8 cellular contexts compared by ENCODE assay signal in the genomic region with DNA sequence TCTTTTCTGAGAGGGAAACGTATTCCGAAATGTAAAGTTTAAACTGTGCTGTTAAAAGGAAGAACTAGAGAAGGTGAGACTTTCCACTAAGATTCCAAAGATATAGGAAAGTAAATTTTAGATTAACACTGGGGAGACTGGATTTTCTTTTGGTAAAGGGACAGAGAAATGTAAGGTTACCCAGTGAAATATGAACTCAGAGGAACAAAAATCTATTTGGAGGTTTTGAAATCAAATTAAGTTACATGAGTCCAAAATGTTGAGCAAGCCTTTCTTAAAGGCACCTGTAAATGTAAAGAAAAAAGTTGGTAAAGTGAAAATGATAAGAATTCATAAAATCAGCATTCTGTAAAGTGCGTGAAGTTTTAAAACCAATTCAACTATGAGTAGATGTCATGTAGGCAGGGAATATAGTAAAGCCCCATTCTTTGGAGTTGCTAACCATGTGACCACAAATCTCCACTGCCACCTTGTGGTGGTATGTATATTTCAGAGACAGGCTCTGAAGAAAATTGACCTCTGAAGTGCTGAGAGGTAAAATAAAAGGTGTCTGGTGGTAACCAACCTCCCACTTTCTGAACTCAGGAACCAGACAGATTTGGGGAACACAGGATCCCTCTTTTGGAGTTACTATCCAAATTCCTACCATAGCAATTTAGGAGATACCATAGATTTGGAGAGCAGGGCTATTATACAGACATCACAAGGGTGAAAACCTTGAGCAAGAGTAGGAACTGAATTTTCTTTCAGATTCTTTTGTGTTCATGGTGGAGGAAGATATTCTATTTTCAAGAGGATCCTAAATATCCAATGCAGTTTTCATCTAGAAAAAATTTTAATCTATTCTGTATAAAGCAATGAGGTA.
A peak's percentile ranks its signal among the peaks of the same experiment; 100 is the strongest.
DNase-seq lines count a peak whose midpoint lies in the region; ATAC-seq and TF ChIP-seq lines count a peak whose summit lies in the region.

No MANE protein-coding gene starts in this region.

- no peak for TF ChIP-seq POLR2A in spleen (IDR thresholded peaks at IDR 0.05)

- H3K36me3 ChIP-seq in adipocyte (ENCODE audit: control insufficient read depth, insufficient read depth, low read length, severe bottlenecking) = no peaks in the 10 kb centered on the region
- H3K36me3 ChIP-seq in spleen = no peaks in the 10 kb centered on the region

- peak; percentile 74 for TF ChIP-seq CTCF in AG04450 (IDR thresholded peaks at IDR 0.05; ENCODE audit: low read depth, low read length)
- peak; percentile 62 for TF ChIP-seq CTCF in GM13977 (IDR thresholded peaks at IDR 0.05; ENCODE audit: extremely low read depth, insufficient read depth, missing control alignments)
- peak in 8 of 11 experiments; percentile 27 to 61 (median 46) for TF ChIP-seq CTCF in spleen (IDR thresholded peaks at IDR 0.05 in 8 of 11, conservative IDR thresholded peaks at IDR 0.05 in 3 of 11)

- H3K4me1 ChIP-seq in adipocyte (ENCODE audit: control insufficient read depth, insufficient read depth, low read length) (no peaks in the 10 kb centered on the region), spleen (no peaks in the 10 kb centered on the region)

- intact Hi-C loops in spleen (cut with DNase I; ENCODE audit: low total_unique reads) = loop anchor here (10.0 kb wide), 1 partner anchor 220 kb away; no protein-coding TSS in a partner anchor

- H3K27ac ChIP-seq in AG04450 (ENCODE audit: low read depth, low read length) (no peak overlapping the region), spleen (no peak overlapping the region)

- CTCF ChIA-PET in AG04450 (lab: Charles Lee) = interaction anchor here (0.8 to 3.5 kb wide), 4 partner anchors 65 to 576 kb away, joined by 3 to 27 read pairs (median 8); no protein-coding TSS in a partner anchor

- WGBS in spleen, 5 donors = 56 to 78% (median 68%) methylated on average over 3 of the region's 3 CpGs

- DNase-seq in AG04450 (ENCODE audit: low read depth, low spot score) (peak; percentile 37), GM13977 (ENCODE audit: low spot score) (peak; percentile 53), NCI-H2107 treated with DMSO at 0.1 percent for 48 hours (lab: John Stamatoyannopoulos, UW; ENCODE audit: unreplicated experiment) (peak; percentile 75), adipocyte (ENCODE audit: low read depth) (peak; percentile 88), hepatic stellate cell (ENCODE audit: low spot score) (peak; percentile 23), spleen (no peak)
- DNase-seq in stimulated activated CD4-positive, alpha-beta T cell treated with anti-CD3 and anti-CD28 coated beads, Interleukin-1b, Interleukin-23, amount 100 ng/mL, for 48 hours = no peak

- no peak overlapping the region for H3K4me3 ChIP-seq in AG04450 (ENCODE audit: low read depth, low read length)
- H3K4me3 ChIP-seq in adipocyte (ENCODE audit: low read length) = no peak overlapping the region
- no peak overlapping the region for H3K4me3 ChIP-seq in spleen

- in situ Hi-C loops in GM13977 (cut with MboI; ENCODE audit: low pct_unique_long_range_greater_than_20kb, low sequenced_read_pairs, unreplicated experiment) = no loop called here

- H3K27me3 ChIP-seq in AG04450 (ENCODE audit: control insufficient read depth, insufficient read depth, low read length) = no peaks in the 10 kb centered on the region
- H3K27me3 ChIP-seq in adipocyte (replicated peaks; ENCODE audit: control insufficient read depth, insufficient read depth, low read length) = no peaks in the 10 kb centered on the region
- no peaks in the 10 kb centered on the region for H3K27me3 ChIP-seq in spleen (replicated peaks in 1 of 7)

- POLR2A ChIA-PET in AG04450 (lab: Yijun Ruan, JAX) = no interaction called here

- H3K9ac ChIP-seq in adipocyte (ENCODE audit: low read length) = no peak overlapping the region

- peak; percentile 86 for ATAC-seq in HG02981 (IDR thresholded peaks at IDR 0.05; ENCODE audit: unreplicated experiment)

- H3K9me3 ChIP-seq in AG04450 (ENCODE audit: control insufficient read depth, insufficient read depth, low read length) (no peaks in the 10 kb centered on the region), adipocyte (ENCODE audit: control insufficient read depth, low read length) (no peaks in the 10 kb centered on the region), spleen (no peaks in the 10 kb centered on the region)

Comparison
In these comparisons a context has a peak if more than half of its experiments do, and no peak if none do; other contexts are left out.
1. DNase-seq: peak in AG04450 (single experiment), GM13977 (single experiment), NCI-H2107 treated with DMSO at 0.1 percent for 48 hours (single experiment), adipocyte (single experiment) and hepatic stellate cell (single experiment); none in spleen (single experiment) and stimulated activated CD4-positive, alpha-beta T cell treated with anti-CD3 and anti-CD28 coated beads, Interleukin-1b, Interleukin-23, amount 100 ng/mL, for 48 hours (single experiment).
2. Peak in every context shown above with its lines, with median percentiles within 50 percentile points of each other: CTCF ChIP-seq.